9 cellular contexts compared by ENCODE assay signal in genomic region chr17:4583796-4584124, GRCh38. TPM values are rescaled to one million over a fixed set of nuclear protein-coding genes. Genes with fewer than 3 reads are reported as not detected.
DNase-seq lines count a peak whose midpoint lies in the region; ATAC-seq and TF ChIP-seq lines count a peak whose summit lies in the region.
"Had no signal": no experiment of that assay in that cellular context is flagged by ENCODE, and none has a peak within 500 bp of the region (broad histone marks: within the 10 kb centered on the region; RNA-seq: fewer than 3 reads in every experiment).

No MANE protein-coding gene starts in this region.

- H3K4me1 ChIP-seq in HUES6 (ENCODE audit: control insufficient read depth, insufficient read depth, low read length) (peaks cover 38% of the 10 kb centered on the region), iPS-20b (ENCODE audit: insufficient read depth, low read length) (peaks cover 3% of the 10 kb centered on the region; the same call in 1 of the 2 replicates)

- H3K4me3 ChIP-seq in HUES6 (ENCODE audit: low read depth, low read length) (peak overlapping the region; percentile 70), iPS-20b (ENCODE audit: low read length) (peak overlapping the region; percentile 66)

- H3K36me3 ChIP-seq in HUES6 (ENCODE audit: control insufficient read depth, insufficient read depth, low read length) (no peaks in the 10 kb centered on the region), iPS-20b (ENCODE audit: insufficient read depth, low read depth, low read length) (no peaks in the 10 kb centered on the region)

- H3K4me3 Mint-ChIP-seq in activated naive CD8-positive, alpha-beta T cell treated with anti-CD3 and anti-CD28 coated beads for 36 hours = peak overlapping the region; percentile 63
- H3K4me3 Mint-ChIP-seq in stimulated activated naive CD8-positive, alpha-beta T cell treated with anti-CD3 and anti-CD28 coated beads, Interleukin-15, Interleukin-2, amounts not matched to agents 100 ng/mL and 50 ng/mL, for 24 hours = peak overlapping the region; percentile 70

- H3K9me3 ChIP-seq in HUES6 (ENCODE audit: control insufficient read depth, insufficient read depth, low read depth, low read length) (0 out of 2 replicates have a peak, but pooled peaks cover 2% of the 10 kb centered on the region), iPS-20b (ENCODE audit: insufficient read depth, low read depth, low read length) (no peaks in the 10 kb centered on the region)

- peaks cover 59% of the 10 kb centered on the region for H3K27me3 ChIP-seq in HUES6 (ENCODE audit: control insufficient read depth, insufficient read depth, low read length)
- H3K27me3 ChIP-seq in iPS-20b (ENCODE audit: insufficient read depth, low read length) = peaks cover 55% of the 10 kb centered on the region

- no peaks in the 10 kb centered on the region for H3K9me3 Mint-ChIP-seq in activated naive CD8-positive, alpha-beta T cell treated with anti-CD3 and anti-CD28 coated beads for 36 hours
- no peaks in the 10 kb centered on the region for H3K9me3 Mint-ChIP-seq in stimulated activated naive CD8-positive, alpha-beta T cell treated with anti-CD3 and anti-CD28 coated beads, Interleukin-15, Interleukin-2, amounts not matched to agents 100 ng/mL and 50 ng/mL, for 24 hours

- peak overlapping the region; percentile 42 for H3K9ac ChIP-seq in HUES6 (ENCODE audit: low read length)
- H3K9ac ChIP-seq in iPS-20b (ENCODE audit: low read depth, low read length) = no peak overlapping the region

- no peak overlapping the region for H3K27ac Mint-ChIP-seq in activated naive CD8-positive, alpha-beta T cell treated with anti-CD3 and anti-CD28 coated beads for 36 hours
- H3K27ac Mint-ChIP-seq in stimulated activated naive CD8-positive, alpha-beta T cell treated with anti-CD3 and anti-CD28 coated beads, Interleukin-15, Interleukin-2, amounts not matched to agents 100 ng/mL and 50 ng/mL, for 24 hours = no peak overlapping the region

- no peaks in the 10 kb centered on the region for H3K36me3 Mint-ChIP-seq in activated naive CD8-positive, alpha-beta T cell treated with anti-CD3 and anti-CD28 coated beads for 36 hours
- no peaks in the 10 kb centered on the region for H3K36me3 Mint-ChIP-seq in stimulated activated naive CD8-positive, alpha-beta T cell treated with anti-CD3 and anti-CD28 coated beads, Interleukin-15, Interleukin-2, amounts not matched to agents 100 ng/mL and 50 ng/mL, for 24 hours (ENCODE audit: low read depth)

- ATAC-seq in HG03025 (IDR thresholded peaks at IDR 0.05; ENCODE audit: low FRiP score, unreplicated experiment) = no peak

- peaks cover 48% of the 10 kb centered on the region for H3K27me3 Mint-ChIP-seq in activated naive CD8-positive, alpha-beta T cell treated with anti-CD3 and anti-CD28 coated beads for 36 hours
- peaks cover 38% of the 10 kb centered on the region for H3K27me3 Mint-ChIP-seq in stimulated activated naive CD8-positive, alpha-beta T cell treated with anti-CD3 and anti-CD28 coated beads, Interleukin-15, Interleukin-2, amounts not matched to agents 100 ng/mL and 50 ng/mL, for 24 hours

- peak; percentile 26 for TF ChIP-seq CTCF in AG09319 (IDR thresholded peaks at IDR 0.05; ENCODE audit: low read depth, low read length)

- H3K27ac ChIP-seq in HUES6 (ENCODE audit: low read depth, low read length) (no peak overlapping the region), iPS-20b (ENCODE audit: low read length) (no peak overlapping the region)

- TF ChIP-seq POLR2A in erythroblast (IDR thresholded peaks at IDR 0.05; ENCODE audit: low read length) = no peak

- peaks cover 4% of the 10 kb centered on the region for H3K4me1 Mint-ChIP-seq in activated naive CD8-positive, alpha-beta T cell treated with anti-CD3 and anti-CD28 coated beads for 36 hours
- H3K4me1 Mint-ChIP-seq in stimulated activated naive CD8-positive, alpha-beta T cell treated with anti-CD3 and anti-CD28 coated beads, Interleukin-15, Interleukin-2, amounts not matched to agents 100 ng/mL and 50 ng/mL, for 24 hours (ENCODE audit: low read depth) = peaks cover 6% of the 10 kb centered on the region

- DNase-seq in AG09319 (ENCODE audit: extremely low read depth, low read depth) (no peak), erythroblast (lab: John Stamatoyannopoulos, UW) (no peak), NCI-H2029 (lab: John Stamatoyannopoulos, UW) (no peak)
- DNase-seq in activated naive CD8-positive, alpha-beta T cell treated with anti-CD3 and anti-CD28 coated beads for 36 hours = peak; percentile 25

RNA-seq across cellular contexts. Expression of gene SMTNL2, which starts 0.6 kb away (rescaled TPM):
- not detected for total RNA-seq in activated naive CD8-positive, alpha-beta T cell treated with anti-CD3 and anti-CD28 coated beads for 36 hours
- total RNA-seq: glomerular endothelial cell had no signal

RNA-seq across cellular contexts. Expression of gene GGT6, which starts 23.4 kb away (rescaled TPM):
- total RNA-seq in activated naive CD8-positive, alpha-beta T cell treated with anti-CD3 and anti-CD28 coated beads for 36 hours = not detected
- total RNA-seq: glomerular endothelial cell had no signal

RNA-seq across cellular contexts. Expression of gene MYBBP1A, which starts 28.6 kb away (rescaled TPM):
- 100 to 1,000 TPM; 174 to 176 TPM for total RNA-seq in activated naive CD8-positive, alpha-beta T cell treated with anti-CD3 and anti-CD28 coated beads for 36 hours

RNA-seq across cellular contexts. Expression of gene ALOX15, which starts 57.7 kb away (rescaled TPM):
- under 1 TPM; 0.18 to 0.25 TPM for total RNA-seq in activated naive CD8-positive, alpha-beta T cell treated with anti-CD3 and anti-CD28 coated beads for 36 hours
- total RNA-seq: glomerular endothelial cell had no signal
